Comparison of ENCODE assay signal across 8 cellular contexts in the genomic region with DNA sequence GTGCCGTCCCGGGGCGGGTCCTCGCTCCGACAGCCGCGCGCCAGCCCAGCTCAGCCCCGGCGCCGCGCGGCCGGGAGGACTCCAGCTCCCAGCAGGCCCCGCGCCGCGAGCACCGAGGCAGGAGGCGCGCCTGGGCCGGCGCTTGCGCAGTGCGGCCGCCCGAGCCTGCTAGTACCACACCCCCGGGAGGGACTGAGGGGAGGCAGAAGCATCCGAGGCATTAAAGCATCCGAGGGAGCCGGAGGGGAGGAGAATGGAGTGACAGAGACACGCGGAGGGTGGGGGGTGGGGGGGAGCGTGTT. TPM values are rescaled to one million over a fixed set of nuclear protein-coding genes. Genes with fewer than 3 reads are reported as not detected.
A peak's percentile ranks its signal among the peaks of the same experiment; 100 is the strongest.
DNase-seq lines count a peak whose midpoint lies in the region; ATAC-seq, FAIRE-seq and TF ChIP-seq lines count a peak whose summit lies in the region.

A gene (plus strand): TSS at position 205 of the 302 bp plus-strand sequence. CDS start 347 bp downstream, outside the sequence.

- H3K9me3 ChIP-seq in heart right ventricle (no peaks in the 10 kb centered on the region), upper lobe of left lung (no peaks in the 10 kb centered on the region)

- intact Hi-C loops in T-helper 1 cell treated with Interleukin-12 subunit alpha and Interleukin-12 subunit beta and Interleukin-4 antibody, amounts not matched to agents 30 ng/mL and 1 ng/mL, for 36 hours (cut with micrococcal nuclease), result loop anchor here (1.0 to 5.0 kb wide), 11 partner anchors 29 to 685 kb away; a partner anchor contains a TSS
- intact Hi-C loops in heart right ventricle (cut with DNase I), result loop anchor here in 9 of 10 donors (2.0 to 10.0 kb wide), 10 partner anchors 45 to 237 kb away; no protein-coding TSS in a partner anchor
- intact Hi-C loops in posterior vena cava (cut with DNase I), result loop anchor here in 1 of 2 donors (5.0 kb wide), 1 partner anchor 45 kb away; no protein-coding TSS in a partner anchor

- TF ChIP-seq CTCF in heart right ventricle (IDR thresholded peaks at IDR 0.05) (no peak), upper lobe of left lung (IDR thresholded peaks at IDR 0.05) (no peak)

- 0 to 2% methylated on average over 26 to 34 of the region's 34 CpGs for WGBS in heart right ventricle, 2 donors
- WGBS in upper lobe of left lung, 2 donors, result 0% methylated on average over 4 to 7 of the region's 34 CpGs

- no peaks in the 10 kb centered on the region for H3K27me3 ChIP-seq in heart right ventricle
- no peaks in the 10 kb centered on the region for H3K27me3 ChIP-seq in upper lobe of left lung

- no peak for TF ChIP-seq EP300 in upper lobe of left lung (IDR thresholded peaks at IDR 0.05)

- ATAC-seq in HG02840 (IDR thresholded peaks at IDR 0.05; ENCODE audit: low FRiP score, unreplicated experiment), result peak; percentile 67
- peak; percentile 89 to 98 (median 92) for ATAC-seq in heart right ventricle
- ATAC-seq in upper lobe of left lung (ENCODE audit: low FRiP score in 2 of 2), result peak; percentile 95 to 97

- peak within 1 kb of the TSS; percentile 72 to 99 (median 95) for H3K4me3 ChIP-seq in heart right ventricle
- peak within 1 kb of the TSS; percentile 83 to 99 (median 94) for H3K4me3 ChIP-seq in upper lobe of left lung

- FAIRE-seq in GM12892 (lab: Jason Lieb, UNC), result peak; percentile 96

- peak; percentile 79; the same call in 1 of the 2 replicates for TF ChIP-seq POLR2A in GM12892 (IDR thresholded peaks at IDR 0.05; ENCODE audit: low read depth, low read length)
- peak in 3 of 4 donors; percentile 11 to 78 (median 41) for TF ChIP-seq POLR2A in upper lobe of left lung (IDR thresholded peaks at IDR 0.05)

- peak; percentile 93 for DNase-seq in GM12892 (ENCODE audit: insufficient read length)
- DNase-seq in NCI-H146 treated with DMSO at 0.1 percent for 48 hours (lab: John Stamatoyannopoulos, UW; ENCODE audit: unreplicated experiment), result peak; percentile 79
- DNase-seq in amniotic epithelial cell (ENCODE audit: low read depth), result peak; percentile 96
- peak; percentile 95 to 96 for DNase-seq in heart right ventricle
- peak; percentile 98 for DNase-seq in posterior vena cava (ENCODE audit: low spot score)
- peak; percentile 98 to 99 for DNase-seq in upper lobe of left lung

- H3K27ac ChIP-seq in heart right ventricle, result peak within 1 kb of the TSS; percentile 91 to 100 (median 98)
- peak within 1 kb of the TSS; percentile 95 to 99 (median 96) for H3K27ac ChIP-seq in upper lobe of left lung

- H3K4me1 ChIP-seq in heart right ventricle (peaks cover 3 to 65% (median 52%) of the 10 kb centered on the region in 9 donors), upper lobe of left lung (peaks cover 26 to 47% (median 36%) of the 10 kb centered on the region in 4 donors)

- H3K36me3 ChIP-seq in heart right ventricle, result peaks cover 0 to 9% (median 0%) of the 10 kb centered on the region in 9 donors
- H3K36me3 ChIP-seq in upper lobe of left lung, result no peaks in the 10 kb centered on the region

RNA-seq across cellular contexts. Expression of the gene that starts here (rescaled TPM):
- 13.0 TPM for polyA plus RNA-seq in GM12892 (2012; ENCODE audit: missing spikeins)
- total RNA-seq in T-helper 1 cell treated with Interleukin-12 subunit alpha and Interleukin-12 subunit beta and Interleukin-4 antibody, amounts not matched to agents 30 ng/mL and 1 ng/mL, for 36 hours, result 50.1 and 51.8 TPM in 2 replicates
- total RNA-seq in heart right ventricle (10 to 100 TPM; 11.8 to 80.5 (median 32.5) TPM), posterior vena cava (10 to 100 TPM; 40.0 to 57.5 TPM), upper lobe of left lung (10 to 100 TPM; 38.6 to 80.9 (median 61.1) TPM)
- polyA plus RNA-seq in heart right ventricle, result 10 to 100 TPM; 19.4 to 20.2 TPM

Comparison
In these comparisons a context has a peak if more than half of its experiments do, and no peak if none do; other contexts are left out.
1. Peak in every context shown above with its lines: DNase-seq, ATAC-seq, H3K4me3 ChIP-seq and H3K27ac ChIP-seq.